In the genomic region with DNA sequence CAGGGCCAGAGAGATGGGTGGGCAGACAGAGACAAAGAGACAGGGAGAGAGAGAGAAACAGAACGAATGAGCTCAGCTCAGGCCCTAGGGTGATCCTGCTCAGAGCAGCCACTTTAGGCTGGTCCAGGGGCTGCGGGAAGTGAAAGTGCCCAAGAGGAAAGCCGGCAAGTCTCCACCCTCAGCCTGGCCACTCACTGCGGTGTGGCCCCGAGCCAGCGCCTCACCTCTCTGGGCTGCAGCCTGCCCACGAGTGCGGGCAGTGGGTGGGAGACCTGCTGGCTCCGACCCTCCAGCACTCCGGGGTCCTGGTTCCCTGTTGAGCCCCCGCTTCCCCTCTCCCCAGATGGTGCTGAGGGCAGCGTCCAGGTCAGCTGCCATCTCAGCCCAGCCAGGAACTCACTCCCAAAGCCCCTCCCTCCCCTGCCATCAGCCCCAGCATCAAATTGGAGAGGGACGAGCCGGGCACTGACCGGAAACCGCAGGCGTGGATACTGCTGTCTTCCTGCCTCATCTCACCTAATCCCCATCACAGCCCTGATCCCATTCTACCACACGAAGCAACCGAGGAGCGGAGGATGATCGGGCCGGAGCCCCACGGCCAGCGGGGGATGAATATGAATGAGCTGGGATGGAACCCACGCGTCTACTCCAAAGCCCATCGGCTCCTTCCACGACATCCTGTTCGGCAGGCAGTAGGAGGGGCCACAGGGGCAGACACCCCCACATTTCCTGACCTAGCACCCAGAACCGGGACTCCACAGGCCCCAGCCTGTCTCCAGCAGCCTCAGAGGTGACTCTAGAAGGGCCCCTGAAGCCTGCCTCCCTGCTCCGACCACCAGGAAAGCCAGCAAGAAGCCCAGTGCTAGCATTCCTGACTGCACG, we compare ENCODE assay signal across 20 cellular contexts. TPM values are rescaled to one million over a fixed set of nuclear protein-coding genes. Genes with fewer than 3 reads are reported as not detected.
DNase-seq lines count a peak whose midpoint lies in the region; ATAC-seq and TF ChIP-seq lines count a peak whose summit lies in the region.
"Had no signal": no experiment of that assay in that cellular context is flagged by ENCODE, and none has a peak within 500 bp of the region (broad histone marks: within the 10 kb centered on the region; RNA-seq: fewer than 3 reads in every experiment).

No MANE protein-coding gene starts in this region.

- H3K27me3 Mint-ChIP-seq in CD14-positive monocyte (ENCODE audit: low read depth in 3 of 3) (peaks cover 19 to 55% (median 44%) of the 10 kb centered on the region in 3 donors), naive B cell (peaks cover 10 to 44% (median 18%) of the 10 kb centered on the region in 3 donors)

- H3K36me3 Mint-ChIP-seq in CD14-positive monocyte (no peaks in the 10 kb centered on the region), naive B cell (no peaks in the 10 kb centered on the region)
- H3K36me3 Mint-ChIP-seq: activated CD8-positive, alpha-beta memory T cell treated with anti-CD3 and anti-CD28 coated beads, Interleukin-2, amount 10 ng/mL, durations not matched to agents 7 days and 5 days; stimulated activated memory B cell treated with anti-CD40 and anti-IgM and Interleukin-4, amounts not matched to agents 10 μg/mL and 1 μg/mL and 100 μg/mL, for 72 hours had no signal

- H3K27ac Mint-ChIP-seq in CD14-positive monocyte (peak overlapping the region in 6 of 7 donors; percentile 13 to 89 (median 55)), naive B cell (peak overlapping the region in 4 of 6 donors; percentile 15 to 80 (median 62))
- H3K27ac Mint-ChIP-seq: activated CD8-positive, alpha-beta memory T cell treated with anti-CD3 and anti-CD28 coated beads, Interleukin-2, amount 10 ng/mL, durations not matched to agents 7 days and 5 days; stimulated activated memory B cell treated with anti-CD40 and anti-IgM and Interleukin-4, amounts not matched to agents 10 μg/mL and 1 μg/mL and 100 μg/mL, for 72 hours had no signal

- TF ChIP-seq CTCF in CD14-positive monocyte (IDR thresholded peaks at IDR 0.05) (no peak), HEK293 (tag by site-specific recombination; IDR thresholded peaks at IDR 0.05) (no peak), WERI-Rb-1 (IDR thresholded peaks at IDR 0.05; ENCODE audit: low read depth, low read length) (no peak)

- H3K27me3 ChIP-seq in WERI-Rb-1 (ENCODE audit: insufficient read depth, low read depth, severe bottlenecking) = no peaks in the 10 kb centered on the region
- no peaks in the 10 kb centered on the region for H3K27me3 ChIP-seq in MG63
- H3K27me3 ChIP-seq: ovary had no signal

- no peak for ATAC-seq in naive B cell (ENCODE audit: low read depth in 2 of 2)
- no peak for ATAC-seq in HG02763 (IDR thresholded peaks at IDR 0.05; ENCODE audit: unreplicated experiment)
- ATAC-seq: activated CD8-positive, alpha-beta memory T cell treated with anti-CD3 and anti-CD28 coated beads, Interleukin-2, amount 10 ng/mL, durations not matched to agents 7 days and 5 days; Panc1; stimulated activated memory B cell treated with anti-CD40 and anti-IgM and Interleukin-4, amounts not matched to agents 10 μg/mL and 1 μg/mL and 100 μg/mL, for 72 hours had no signal

- no peaks in the 10 kb centered on the region for H3K36me3 ChIP-seq in HEK293 (ENCODE audit: control insufficient read depth in 2 of 2, insufficient read depth in 1 of 2, low read length in 2 of 2)
- no peaks in the 10 kb centered on the region for H3K36me3 ChIP-seq in WERI-Rb-1
- H3K36me3 ChIP-seq in MG63 = no peaks in the 10 kb centered on the region
- H3K36me3 ChIP-seq: ovary, sigmoid colon, tibial artery had no signal

- H3K9me3 ChIP-seq in HEK293 (ENCODE audit: control insufficient read depth, insufficient read depth, low read depth, low read length) = no peaks in the 10 kb centered on the region
- H3K9me3 ChIP-seq in WERI-Rb-1 (ENCODE audit: severe bottlenecking) = no peaks in the 10 kb centered on the region
- no peaks in the 10 kb centered on the region for H3K9me3 ChIP-seq in MG63
- H3K9me3 ChIP-seq: Caco-2, ovary, sigmoid colon, tibial artery had no signal

- intact Hi-C loops in CD14-positive monocyte (cut with micrococcal nuclease) = no loop called here

- H3K27ac ChIP-seq in HEK293 (ENCODE audit: extremely low read depth, low read depth, low read length) (no peak overlapping the region), WERI-Rb-1 (peak overlapping the region; percentile 11)
- H3K27ac ChIP-seq: ovary, sigmoid colon, SK-N-MC, tibial artery had no signal

- POLR2A ChIA-PET in HEK293 (lab: Yijun Ruan, JAX) = no interaction called here

- CTCF ChIA-PET in HEK293 (lab: Yijun Ruan, JAX) = no interaction called here

- H3K4me1 ChIP-seq in HEK293 (ENCODE audit: control insufficient read depth, insufficient read depth, low read length) = no peaks in the 10 kb centered on the region
- H3K4me1 ChIP-seq: Caco-2, sigmoid colon, tibial artery had no signal

- peaks cover 35% of the 10 kb centered on the region for H3K4me1 Mint-ChIP-seq in CD14-positive monocyte
- peaks cover 10 to 22% (median 18%) of the 10 kb centered on the region in 3 donors for H3K4me1 Mint-ChIP-seq in naive B cell

- no peak overlapping the region for H3K4me3 ChIP-seq in HEK293 (ENCODE audit: low read depth, low read length)
- no peak overlapping the region for H3K4me3 ChIP-seq in WERI-Rb-1 (ENCODE audit: low read depth, low read length)
- H3K4me3 ChIP-seq in MG63 = no peak overlapping the region
- H3K4me3 ChIP-seq: ovary, sigmoid colon, SK-N-MC, tibial artery had no signal

- H3K4me3 Mint-ChIP-seq in CD14-positive monocyte (peak overlapping the region; percentile 38 to 66), naive B cell (peak overlapping the region in 6 of 8 donors; percentile 12 to 74 (median 69))
- H3K4me3 Mint-ChIP-seq: activated CD8-positive, alpha-beta memory T cell treated with anti-CD3 and anti-CD28 coated beads, Interleukin-2, amount 10 ng/mL, durations not matched to agents 7 days and 5 days; stimulated activated memory B cell treated with anti-CD40 and anti-IgM and Interleukin-4, amounts not matched to agents 10 μg/mL and 1 μg/mL and 100 μg/mL, for 72 hours had no signal

- DNase-seq in CD14-positive monocyte (ENCODE audit: low spot score) = peak; percentile 67
- DNase-seq in WERI-Rb-1 = no peak
- no peak for DNase-seq in naive B cell
- DNase-seq in MG63 = no peak
- DNase-seq in NCI-H2107 treated with DMSO at 0.1 percent for 48 hours (lab: John Stamatoyannopoulos, UW; ENCODE audit: unreplicated experiment) = no peak
- DNase-seq: activated CD4-positive, CD25-positive, alpha-beta regulatory T cell treated with anti-CD3 and anti-CD28 coated beads, Interleukin-2, amount 50 U/mL, for 72 hours; activated CD8-positive, alpha-beta memory T cell treated with anti-CD3 and anti-CD28 coated beads, Interleukin-2, amount 10 ng/mL, durations not matched to agents 7 days and 5 days; activated gamma-delta T cell treated with Interleukin-2 at 50 U/mL for 16 hours; Caco-2; cerebellar nuclear complex; effector CD8-positive, alpha-beta T cell; KG1; ovary; sigmoid colon had no signal

- peaks cover 0 to 3% (median 0%) of the 10 kb centered on the region in 7 donors for H3K9me3 Mint-ChIP-seq in CD14-positive monocyte
- H3K9me3 Mint-ChIP-seq in naive B cell = no peaks in the 10 kb centered on the region
- H3K9me3 Mint-ChIP-seq: stimulated activated memory B cell treated with anti-CD40 and anti-IgM and Interleukin-4, amounts not matched to agents 10 μg/mL and 1 μg/mL and 100 μg/mL, for 72 hours had no signal

TF ChIP-seq in HEK293, 187 proteins besides CTCF, POLR2A, EP300 and RAD21:
- TF ChIP-seq ZFP3 (tag by site-specific recombination; IDR thresholded peaks at IDR 0.05; ENCODE audit: low read depth) (no peak), EGR2 (tag by site-specific recombination; IDR thresholded peaks at IDR 0.05; ENCODE audit: low read depth) (peak; percentile 70), ZFHX2 (tag by site-specific recombination; conservative IDR thresholded peaks at IDR 0.05) (peak; percentile 22; the same call in 1 of the 2 replicates)

RNA-seq across cellular contexts. Expression of a gene that starts 16.9 kb away (rescaled TPM):
- polyA plus RNA-seq in CD14-positive monocyte (not detected), naive B cell (ENCODE audit: low read depth in 6 of 6) (not detected)
- 0.07 TPM in 1 of 2 replicates, not detected in the other for total RNA-seq in MG63 (2014; rRNA removed; shearing (Covaris generic); ENCODE audit: low replicate concordance)
